16 cellular contexts compared by ENCODE assay signal in the genomic region with DNA sequence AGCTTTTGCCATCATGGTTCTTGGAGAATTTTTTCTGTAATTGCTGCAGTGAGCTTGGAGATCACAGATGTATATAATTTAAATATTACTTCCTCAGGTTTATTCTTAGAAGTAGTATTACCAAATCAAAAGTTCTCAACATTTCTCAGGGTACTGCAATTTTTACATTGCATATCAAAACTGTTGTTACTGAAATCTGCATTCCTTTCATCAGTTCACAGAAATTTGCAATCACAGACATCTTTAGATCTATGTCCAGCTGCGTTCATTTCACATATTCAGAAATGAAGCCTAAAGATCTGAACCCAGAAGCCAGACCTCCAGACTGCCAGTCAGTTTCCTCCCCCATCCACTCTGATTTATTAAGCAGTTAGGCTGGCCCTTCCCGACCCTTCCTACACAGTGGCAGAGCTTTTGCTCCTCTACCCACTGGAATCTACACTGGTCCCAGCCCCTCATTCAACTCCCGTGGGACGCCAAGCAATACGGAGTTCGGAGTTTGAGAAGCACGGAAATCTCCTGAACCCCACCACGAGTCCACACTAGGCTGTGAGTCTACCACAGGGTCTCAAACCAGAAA. TPM values are rescaled to one million over a fixed set of nuclear protein-coding genes. Genes with fewer than 3 reads are reported as not detected.
DNase-seq lines count a peak whose midpoint lies in the region; ATAC-seq and TF ChIP-seq lines count a peak whose summit lies in the region.
"Had no signal": no experiment of that assay in that cellular context is flagged by ENCODE, and none has a peak within 500 bp of the region (broad histone marks: within the 10 kb centered on the region; RNA-seq: fewer than 3 reads in every experiment).

No MANE protein-coding gene starts in this region.

- H2AK9ac ChIP-seq in IMR-90 (replicated peaks; ENCODE audit: low read depth, low read length, poor library complexity), result peak overlapping the region; percentile 58

- H3K23ac ChIP-seq in IMR-90 (ENCODE audit: low read depth, low read length), result no peak overlapping the region

- peaks cover 22% of the 10 kb centered on the region for H3K9me1 ChIP-seq in IMR-90 (ENCODE audit: insufficient read depth, low read length)

- no TSS peak for BruUV-seq in IMR-90 (replicated peaks; lab: Mats Ljungman, UMichigan)

- no peaks in the 10 kb centered on the region for H3K27me3 ChIP-seq in IMR-90 (ENCODE audit: control insufficient read depth, insufficient read depth, low read length)
- H3K27me3 ChIP-seq in right lobe of liver, result no peaks in the 10 kb centered on the region
- H3K27me3 ChIP-seq in thymus (ENCODE audit: control insufficient read depth, insufficient read depth), result no peaks in the 10 kb centered on the region
- H3K27me3 ChIP-seq in neural progenitor cell, result no peaks in the 10 kb centered on the region

- H3K9ac ChIP-seq in IMR-90 (ENCODE audit: low read depth, low read length) (peak overlapping the region; percentile 5; the same call in 1 of the 2 replicates), neural progenitor cell (no peak overlapping the region)

- H3K36me3 ChIP-seq in IMR-90 (ENCODE audit: control insufficient read depth, insufficient read depth, low read length) (no peaks in the 10 kb centered on the region), right lobe of liver (no peaks in the 10 kb centered on the region), thymus (ENCODE audit: control insufficient read depth, insufficient read depth) (no peaks in the 10 kb centered on the region), neural progenitor cell (no peaks in the 10 kb centered on the region)

- CTCF ChIA-PET in IMR-90 (lab: Yijun Ruan, JAX), result interaction anchor here (1.5 kb wide), 1 partner anchor 118 kb away, joined by 4 read pairs; no protein-coding TSS in a partner anchor

- no peak overlapping the region for H3K4me3 ChIP-seq in IMR-90 (ENCODE audit: insufficient read depth, low read depth, low read length)
- H3K4me3 ChIP-seq in choroid plexus epithelial cell (ENCODE audit: low read depth, low read length), result no peak overlapping the region
- H3K4me3 ChIP-seq in right lobe of liver, result no peak overlapping the region
- no peak overlapping the region for H3K4me3 ChIP-seq in thymus (ENCODE audit: low read length)
- H3K4me3 ChIP-seq in neural progenitor cell, result no peak overlapping the region

- H3K79me1 ChIP-seq in IMR-90 (ENCODE audit: low read depth in 1 of 2, low read length in 2 of 2), result peaks cover 0 to 4% of the 10 kb centered on the region in 2 experiments; a peak in 1 of 4 replicates

- H3K4me1 Mint-ChIP-seq in neural progenitor cell, result peaks cover 29% of the 10 kb centered on the region

- dilution Hi-C loops in IMR-90 (cut with HindIII; ENCODE audit: low sequenced_read_pairs, unreplicated experiment), result no loop called here

- H3K27me3 Mint-ChIP-seq in neural progenitor cell (ENCODE audit: insufficient read depth, low read depth), result peaks cover 3% of the 10 kb centered on the region

- H3K14ac ChIP-seq in IMR-90 (replicated peaks; ENCODE audit: low read depth, low read length), result no peak overlapping the region; the same call in 1 of the 2 replicates

- intact Hi-C loops in IMR-90 (cut with micrococcal nuclease) (loop anchor here (10.0 kb wide), 1 partner anchor 209 kb away; no protein-coding TSS in a partner anchor), right lobe of liver (cut with DNase I) (loop anchor here in 1 of 2 donors (10.0 kb wide), 1 partner anchor 179 kb away; a partner anchor contains a TSS)

- H3K27ac Mint-ChIP-seq in neural progenitor cell, result no peak overlapping the region
- H3K27ac Mint-ChIP-seq: CD8-positive, alpha-beta T cell had no signal

- ATAC-seq in IMR-90 (ENCODE audit: low read depth) (no peak), right lobe of liver (no peak), GM21737 (IDR thresholded peaks at IDR 0.05; ENCODE audit: unreplicated experiment) (no peak)
- ATAC-seq: CD8-positive, alpha-beta T cell; Panc1 had no signal

- peak overlapping the region; percentile 25 for H4K5ac ChIP-seq in IMR-90 (ENCODE audit: low read depth, low read length)

- no peaks in the 10 kb centered on the region for H3K9me3 ChIP-seq in IMR-90 (ENCODE audit: control insufficient read depth, insufficient read depth, low read length)
- H3K9me3 ChIP-seq in right lobe of liver, result no peaks in the 10 kb centered on the region
- H3K9me3 ChIP-seq in thymus (ENCODE audit: control insufficient read depth), result no peaks in the 10 kb centered on the region
- H3K9me3 ChIP-seq in neural progenitor cell (ENCODE audit: low read depth), result no peaks in the 10 kb centered on the region

- TF ChIP-seq RAD21 in IMR-90 (IDR thresholded peaks at IDR 0.05; ENCODE audit: low read length), result no peak

- no peaks in the 10 kb centered on the region for H3K79me2 ChIP-seq in neural progenitor cell (ENCODE audit: low read depth)

- H3K56ac ChIP-seq in IMR-90 (ENCODE audit: extremely low read depth, insufficient read depth, low read length), result 0 out of 2 replicates have a peak overlapping the region, but pooled peaks have one; percentile 2

- H3K27ac ChIP-seq in IMR-90 (ENCODE audit: insufficient read depth, low read length), result peak overlapping the region; percentile 39
- H3K27ac ChIP-seq in right lobe of liver, result peak overlapping the region in 2 of 3 donors; percentile 92 to 98
- H3K27ac ChIP-seq in thymus (ENCODE audit: low read depth), result peak overlapping the region; percentile 38
- H3K27ac ChIP-seq in neural progenitor cell, result no peak overlapping the region

- peaks cover 33% of the 10 kb centered on the region for H3K4me1 ChIP-seq in IMR-90 (ENCODE audit: control insufficient read depth, insufficient read depth, low read length)
- H3K4me1 ChIP-seq in right lobe of liver, result peaks cover 0 to 50% (median 16%) of the 10 kb centered on the region in 4 donors
- no peaks in the 10 kb centered on the region for H3K4me1 ChIP-seq in thymus (ENCODE audit: control insufficient read depth, insufficient read depth, low read length)
- H3K4me1 ChIP-seq in neural progenitor cell, result peaks cover 8% of the 10 kb centered on the region

- peak overlapping the region; percentile 34 to 55; a peak in 3 of 4 replicates for H4K8ac ChIP-seq in IMR-90 (ENCODE audit: low read depth in 2 of 2, low read length in 2 of 2)

- H4K20me1 ChIP-seq in IMR-90 (ENCODE audit: insufficient read depth, low read length), result no peaks in the 10 kb centered on the region
- H4K20me1 ChIP-seq in neural progenitor cell (ENCODE audit: low read depth), result no peaks in the 10 kb centered on the region

- H2AFZ ChIP-seq in IMR-90 (replicated peaks; ENCODE audit: low read length, poor library complexity) (no peak overlapping the region), neural progenitor cell (replicated peaks) (no peak overlapping the region)

- H3F3A ChIP-seq in neural progenitor cell (ENCODE audit: low read depth), result no peaks in the 10 kb centered on the region

- DNase-seq in IMR-90, result no peak
- DNase-seq in choroid plexus epithelial cell (ENCODE audit: low read depth), result peak; percentile 60
- no peak for DNase-seq in right lobe of liver
- no peak for DNase-seq in neural progenitor cell (ENCODE audit: low spot score)
- no peak for DNase-seq in anterior cingulate cortex (lab: John Stamatoyannopoulos, UW)
- DNase-seq: CD8-positive, alpha-beta T cell; DMS79; KG1; NCI-H1048; NCI-H146; NCI-H2081; NCI-H510A; NCI-H82 had no signal

- H2BK20ac ChIP-seq in IMR-90 (ENCODE audit: low read depth, low read length), result peak overlapping the region; percentile 74

- peak overlapping the region; percentile 4 for H2BK5ac ChIP-seq in IMR-90 (ENCODE audit: low read depth, low read length, poor library complexity, severe bottlenecking)

- in situ Hi-C loops in IMR-90 (cut with MboI; ENCODE audit: low sequenced_read_pairs), result no loop called here

- H3K4ac ChIP-seq in IMR-90 (ENCODE audit: low read depth, low read length), result peak overlapping the region; percentile 39

- H2BK15ac ChIP-seq in IMR-90 (ENCODE audit: low read depth, low read length), result peak overlapping the region; percentile 85; the same call in 2 of the 3 replicates

- no peak overlapping the region for H3K4me3 Mint-ChIP-seq in neural progenitor cell
- H3K4me3 Mint-ChIP-seq: CD8-positive, alpha-beta T cell had no signal

- no peaks in the 10 kb centered on the region for H3K36me3 Mint-ChIP-seq in neural progenitor cell
- H3K36me3 Mint-ChIP-seq: CD8-positive, alpha-beta T cell had no signal

- no peak for TF ChIP-seq CTCF in IMR-90 (conservative IDR thresholded peaks at IDR 0.05; ENCODE audit: low read depth, low read length)
- TF ChIP-seq CTCF in choroid plexus epithelial cell (conservative IDR thresholded peaks at IDR 0.05; ENCODE audit: low read depth, low read length), result no peak
- TF ChIP-seq CTCF in right lobe of liver (IDR thresholded peaks at IDR 0.05), result no peak
- TF ChIP-seq CTCF in neural progenitor cell (IDR thresholded peaks at IDR 0.05), result no peak

- no peak overlapping the region for H3K4me2 ChIP-seq in IMR-90 (ENCODE audit: low read depth, low read length)
- H3K4me2 ChIP-seq in neural progenitor cell, result no peak overlapping the region

- POLR2A ChIA-PET in IMR-90 (lab: Charles Lee; ENCODE audit: unreplicated experiment), result no interaction called here

- TF ChIP-seq POLR2A in IMR-90 (IDR thresholded peaks at IDR 0.05; ENCODE audit: low read depth, low read length) (no peak), right lobe of liver (IDR thresholded peaks at IDR 0.05) (no peak)

- peak overlapping the region; percentile 78 for H3K18ac ChIP-seq in IMR-90 (ENCODE audit: low read depth, low read length)

- H2BK120ac ChIP-seq in IMR-90 (ENCODE audit: low read depth, low read length), result peak overlapping the region; percentile 62

- peak overlapping the region; percentile 37 for H2AK5ac ChIP-seq in IMR-90 (ENCODE audit: low read depth, low read length)

- H3K9me3 Mint-ChIP-seq in neural progenitor cell, result no peaks in the 10 kb centered on the region
- H3K9me3 Mint-ChIP-seq: CD8-positive, alpha-beta T cell had no signal

- WGBS in IMR-90 (ENCODE audit: extremely low coverage in 2 of 2, insufficient read length in 1 of 2), 2 experiments, result 63% methylated on average over 2 of the region's 8 CpGs; no CpG with 5 or more reads in 1 of the 2 experiments
- 87% methylated on average over 8 of the region's 8 CpGs for WGBS in right lobe of liver (ENCODE audit: insufficient coverage, low coverage, low lambda C conversion rate, missing lambda C conversion rate)
- WGBS in thymus, result 93% methylated on average over 8 of the region's 8 CpGs

- peak overlapping the region; percentile 62 for H4K91ac ChIP-seq in IMR-90 (ENCODE audit: insufficient read depth, low read depth, low read length)

RNA-seq across cellular contexts. Expression of a gene that starts 18.1 kb away (rescaled TPM):
- 6.1 and 10.6 TPM in 2 replicates for total RNA-seq in IMR-90 (2012; rRNA removed)
- polyA plus RNA-seq in IMR-90 (2012; rRNA removed), result 6.7 and 8.1 TPM in 2 replicates
- polyA plus RNA-seq in IMR-90 (2012; cell fraction: cytosol; rRNA removed), result 1.5 and 2.1 TPM in 2 replicates
- polyA plus RNA-seq in IMR-90 (2012; cell fraction: nucleus; rRNA removed; ENCODE audit: low replicate concordance), result 2.3 and 9.2 TPM in 2 replicates
- 1 to 10 TPM; 1.3 to 5.1 (median 2.5) TPM for total RNA-seq in right lobe of liver
- polyA plus RNA-seq in thymus, result 7.3 TPM
- total RNA-seq in neural progenitor cell (ENCODE audit: low replicate concordance), result 52.7 and 73.8 TPM in 2 replicates

RNA-seq across cellular contexts. Expression of a gene that starts 57.7 kb away (rescaled TPM):
- total RNA-seq in IMR-90 (2012; rRNA removed), result 5.0 and 6.7 TPM in 2 replicates
- 6.2 and 7.1 TPM in 2 replicates for polyA plus RNA-seq in IMR-90 (2012; rRNA removed)
- 5.0 and 10.8 TPM in 2 replicates for polyA plus RNA-seq in IMR-90 (2012; cell fraction: cytosol; rRNA removed)
- 8.1 and 15.5 TPM in 2 replicates for polyA plus RNA-seq in IMR-90 (2012; cell fraction: nucleus; rRNA removed; ENCODE audit: low replicate concordance)
- total RNA-seq in right lobe of liver, result 10 to 100 TPM in 1 of 6 experiments, 1 to 10 TPM in 5; 3.0 to 10.1 (median 6.4) TPM
- polyA plus RNA-seq in thymus, result 21.5 TPM
- 39.8 and 48.8 TPM in 2 replicates for total RNA-seq in neural progenitor cell (ENCODE audit: low replicate concordance)
